In the genomic region with DNA sequence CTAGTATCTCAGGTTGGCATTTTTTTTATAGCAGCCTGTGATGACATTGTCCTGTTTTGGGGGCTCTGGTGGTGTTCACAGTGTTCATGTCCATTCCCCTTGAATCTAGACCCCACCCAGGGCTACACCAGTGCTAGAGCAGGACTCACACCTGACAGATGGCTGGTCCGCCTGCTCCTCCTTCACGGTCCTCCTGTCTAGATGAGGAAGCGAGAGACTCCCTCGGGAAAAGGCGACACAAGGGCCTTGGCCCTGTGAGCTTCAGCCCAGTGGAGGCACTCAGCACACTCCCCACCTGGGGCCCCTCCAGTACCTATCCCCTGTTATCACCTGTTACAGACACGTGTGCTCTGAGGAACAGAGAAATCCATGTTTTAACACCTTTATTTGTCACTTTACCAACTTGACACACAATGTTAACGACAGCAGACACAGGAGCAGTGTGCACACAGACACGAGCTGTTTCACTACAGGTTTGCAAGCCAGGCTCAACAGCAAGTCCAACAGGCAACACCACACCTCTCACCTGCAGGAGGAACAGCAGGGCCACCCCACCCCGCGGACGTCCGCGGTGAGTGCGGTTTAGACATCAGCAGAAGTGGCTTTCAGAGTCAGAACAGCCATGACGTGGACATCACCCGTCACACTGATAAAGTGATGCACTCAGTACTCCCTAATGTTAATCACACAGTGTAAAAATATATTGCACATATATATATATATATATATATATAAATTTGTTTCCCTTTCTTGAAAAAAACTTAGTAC, we compare ENCODE assay signal across 27 cellular contexts. TPM values are rescaled to one million over a fixed set of nuclear protein-coding genes. Genes with fewer than 3 reads are reported as not detected.
"Had no signal": no experiment of that assay in that cellular context is flagged by ENCODE, and none has a peak within 500 bp of the region (broad histone marks: within the 10 kb centered on the region; RNA-seq: fewer than 3 reads in every experiment).

No MANE protein-coding gene starts in this region.

- H3K27me3 Mint-ChIP-seq: activated CD4-positive, alpha-beta memory T cell treated with anti-CD3 and anti-CD28 coated beads, Interleukin-2, amount 10 ng/mL, durations not matched to agents 7 days and 5 days; activated CD4-positive, alpha-beta T cell treated with anti-CD3 and anti-CD28 coated beads for 36 hours; activated naive CD4-positive, alpha-beta T cell treated with anti-CD3 and anti-CD28 coated beads, Interleukin-2, amount 10 ng/mL, durations not matched to agents 7 days and 5 days; activated naive CD8-positive, alpha-beta T cell treated with anti-CD3 and anti-CD28 coated beads for 36 hours; activated T-helper 17 cell treated with anti-CD3 and anti-CD28 coated beads, Interleukin-2, amount 50 U/mL, for 72 hours; T-cell had no signal

- H3K4me3 ChIP-seq: cardiac muscle cell, SJSA1 had no signal

- H3K4me1 Mint-ChIP-seq: activated CD4-positive, alpha-beta memory T cell treated with anti-CD3 and anti-CD28 coated beads, Interleukin-2, amount 10 ng/mL, durations not matched to agents 7 days and 5 days; activated CD4-positive, alpha-beta T cell treated with anti-CD3 and anti-CD28 coated beads for 36 hours; activated naive CD8-positive, alpha-beta T cell treated with anti-CD3 and anti-CD28 coated beads for 36 hours; activated T-helper 17 cell treated with anti-CD3 and anti-CD28 coated beads, Interleukin-2, amount 50 U/mL, for 72 hours; T-cell had no signal

- H3K4me2 ChIP-seq: KMS-11 had no signal

- H3K27ac ChIP-seq: cardiac muscle cell, KMS-11, SJSA1, WERI-Rb-1 had no signal

- H3K9me3 ChIP-seq: SJSA1 had no signal

- H3K4me3 Mint-ChIP-seq: activated CD4-positive, alpha-beta memory T cell treated with anti-CD3 and anti-CD28 coated beads, Interleukin-2, amount 10 ng/mL, durations not matched to agents 7 days and 5 days; activated CD4-positive, alpha-beta T cell treated with anti-CD3 and anti-CD28 coated beads for 36 hours; activated naive CD4-positive, alpha-beta T cell treated with anti-CD3 and anti-CD28 coated beads, Interleukin-2, amount 10 ng/mL, durations not matched to agents 7 days and 5 days; activated naive CD8-positive, alpha-beta T cell treated with anti-CD3 and anti-CD28 coated beads for 36 hours; activated T-helper 17 cell treated with anti-CD3 and anti-CD28 coated beads, Interleukin-2, amount 50 U/mL, for 72 hours; T-cell had no signal

- H3K9ac ChIP-seq: KMS-11 had no signal

- ATAC-seq: activated CD4-positive, alpha-beta T cell treated with anti-CD3 and anti-CD28 coated beads for 36 hours; activated T-helper 17 cell treated with anti-CD3 and anti-CD28 coated beads, Interleukin-2, amount 50 U/mL, for 72 hours; Panc1; T-cell had no signal

- H3K9me3 Mint-ChIP-seq: activated CD4-positive, alpha-beta memory T cell treated with anti-CD3 and anti-CD28 coated beads, Interleukin-2, amount 10 ng/mL, durations not matched to agents 7 days and 5 days; activated naive CD4-positive, alpha-beta T cell treated with anti-CD3 and anti-CD28 coated beads, Interleukin-2, amount 10 ng/mL, durations not matched to agents 7 days and 5 days; activated naive CD8-positive, alpha-beta T cell treated with anti-CD3 and anti-CD28 coated beads for 36 hours; activated T-helper 17 cell treated with anti-CD3 and anti-CD28 coated beads, Interleukin-2, amount 50 U/mL, for 72 hours; T-cell had no signal

- H3K36me3 ChIP-seq: brain microvascular endothelial cell had no signal

- DNase-seq: activated CD4-positive, alpha-beta memory T cell treated with anti-CD3 and anti-CD28 coated beads, Interleukin-2, amount 10 ng/mL, durations not matched to agents 7 days and 5 days; activated CD4-positive, alpha-beta T cell treated with anti-CD3 and anti-CD28 coated beads for 36 hours; activated CD4-positive, alpha-beta T cell treated with anti-CD3 and anti-CD28 coated beads, Interleukin-2, amount 50 U/mL, for 1 hour; activated gamma-delta T cell; activated naive CD4-positive, alpha-beta T cell treated with anti-CD3 and anti-CD28 coated beads, Interleukin-2, amount 10 ng/mL, durations not matched to agents 7 days and 5 days; activated naive CD8-positive, alpha-beta T cell treated with anti-CD3 and anti-CD28 coated beads for 36 hours; activated T-cell treated with anti-CD3 and anti-CD28 coated beads for 4 hours; activated T-cell treated with anti-CD3 and anti-CD28 coated beads, Interleukin-2, amount 50 U/mL, for 48 hours; brain microvascular endothelial cell; NCI-H1092; NCI-H1417; NCI-H1694; NCI-H2029; NCI-H2107; NCI-H510A treated with DMSO at 0.1 percent for 48 hours; NCI-H69; NK-92 treated with Interleukin-12 subunit alpha and Interleukin-12 subunit beta, amount 100 ng/mL, for 24 hours; OCI-M1; RPMI8226; SHP77; T-cell; WERI-Rb-1 had no signal

- H3K27ac Mint-ChIP-seq: activated CD4-positive, alpha-beta memory T cell treated with anti-CD3 and anti-CD28 coated beads, Interleukin-2, amount 10 ng/mL, durations not matched to agents 7 days and 5 days; activated CD4-positive, alpha-beta T cell treated with anti-CD3 and anti-CD28 coated beads for 36 hours; activated naive CD8-positive, alpha-beta T cell treated with anti-CD3 and anti-CD28 coated beads for 36 hours; activated T-helper 17 cell treated with anti-CD3 and anti-CD28 coated beads, Interleukin-2, amount 50 U/mL, for 72 hours; T-cell had no signal

- H3K27me3 ChIP-seq: brain microvascular endothelial cell, cardiac muscle cell, SJSA1 had no signal

RNA-seq across cellular contexts. Expression of gene TPPP, which starts 33.5 kb away (rescaled TPM):
- total RNA-seq: SJSA1 had no signal
